Comparison of ENCODE assay signal across 9 cellular contexts in the genomic region with DNA sequence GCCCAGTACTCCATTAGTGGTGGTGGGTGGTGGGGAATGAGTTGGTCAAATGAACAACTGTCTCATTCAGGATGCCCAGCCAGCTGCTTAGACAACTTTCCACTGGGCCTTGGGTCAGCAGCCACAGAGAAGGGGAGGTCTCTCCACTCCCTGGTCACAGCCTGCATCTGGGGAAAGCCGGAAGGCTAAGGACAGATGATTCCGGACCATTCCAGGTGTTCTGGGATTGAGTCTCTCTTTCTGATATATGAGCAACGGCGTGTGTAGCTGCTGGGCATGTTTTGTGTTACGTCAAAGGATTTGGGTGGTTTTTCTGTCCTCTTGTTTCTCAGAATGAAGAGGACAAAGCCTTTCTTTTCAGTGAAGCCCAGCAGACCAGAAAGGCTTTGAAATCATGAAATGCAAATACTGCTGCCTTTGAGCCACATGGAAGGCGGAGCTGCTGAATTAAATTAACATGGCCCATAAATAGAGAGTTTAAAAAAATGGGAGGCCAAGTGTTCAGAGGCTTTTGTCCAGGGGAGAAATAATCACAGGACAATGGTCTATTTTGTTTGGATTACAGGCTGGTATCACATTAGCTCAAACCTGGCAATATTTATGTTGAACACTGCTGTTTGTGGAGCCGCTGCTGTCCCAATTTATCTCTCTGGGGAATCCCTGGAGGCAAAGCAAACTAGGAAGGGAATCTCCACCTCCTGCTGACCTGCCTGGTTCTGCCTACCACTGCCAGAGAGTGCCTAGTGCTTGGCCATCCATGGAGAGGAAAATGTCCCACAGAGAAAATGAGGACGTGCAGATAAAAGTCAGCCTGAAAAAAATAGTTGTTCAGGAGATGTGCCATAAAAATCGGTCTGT.
DNase-seq lines count a peak whose midpoint lies in the region; ATAC-seq, FAIRE-seq and TF ChIP-seq lines count a peak whose summit lies in the region.
"Had no signal": no experiment of that assay in that cellular context is flagged by ENCODE, and none has a peak within 500 bp of the region (broad histone marks: within the 10 kb centered on the region; RNA-seq: fewer than 3 reads in every experiment).

No MANE protein-coding gene starts in this region.

- H3K27me3 ChIP-seq in BLaER1 (no peaks in the 10 kb centered on the region), GM12878 (replicated peaks in 1 of 2; ENCODE audit: control insufficient read depth in 2 of 2, insufficient read depth in 2 of 2, low read length in 1 of 2) (no peaks in the 10 kb centered on the region), tibial nerve (no peaks in the 10 kb centered on the region), lower lobe of right lung (ENCODE audit: low read depth) (no peaks in the 10 kb centered on the region), esophagus squamous epithelium (peaks cover 0 to 54% (median 0%) of the 10 kb centered on the region in 4 donors), WERI-Rb-1 (ENCODE audit: insufficient read depth, low read depth, severe bottlenecking) (peaks cover 31% of the 10 kb centered on the region)

- in situ Hi-C loops in GM12878 (cut with MboI) = no loop called here

- no peaks in the 10 kb centered on the region for H3K79me2 ChIP-seq in GM12878 (ENCODE audit: control insufficient read depth, insufficient read depth, low read length)

- H4K20me1 ChIP-seq in BLaER1 (no peaks in the 10 kb centered on the region), GM12878 (ENCODE audit: control insufficient read depth, insufficient read depth) (no peaks in the 10 kb centered on the region)

- POLR2A ChIA-PET in GM12878 (lab: Charles Lee) = interaction anchor here (0.6 to 1.3 kb wide), 4 partner anchors 10 to 1198 kb away, joined by 3 to 4 read pairs (median 3); no protein-coding TSS in a partner anchor

- BruUV-seq in GM12878 (replicated peaks; lab: Mats Ljungman, UMichigan) = no TSS peak

- no peaks in the 10 kb centered on the region for H3K36me3 ChIP-seq in BLaER1
- H3K36me3 ChIP-seq in GM12878 (ENCODE audit: control insufficient read depth in 2 of 2, insufficient read depth in 2 of 2, low read length in 1 of 2) = no peaks in the 10 kb centered on the region
- H3K36me3 ChIP-seq in tibial nerve = no peaks in the 10 kb centered on the region
- no peaks in the 10 kb centered on the region for H3K36me3 ChIP-seq in lower lobe of right lung
- H3K36me3 ChIP-seq in esophagus squamous epithelium = no peaks in the 10 kb centered on the region
- H3K36me3 ChIP-seq in WERI-Rb-1 = no peaks in the 10 kb centered on the region

- H3K4me1 ChIP-seq in BLaER1 (peaks cover 21% of the 10 kb centered on the region), GM12878 (ENCODE audit: control insufficient read depth, insufficient read depth, low read length) (peaks cover 23% of the 10 kb centered on the region), tibial nerve (peaks cover 0 to 12% (median 0%) of the 10 kb centered on the region in 4 donors), lower lobe of right lung (no peaks in the 10 kb centered on the region), esophagus squamous epithelium (no peaks in the 10 kb centered on the region)

- TF ChIP-seq POLR2A in GM12878 (IDR thresholded peaks at IDR 0.05; ENCODE audit: low read depth, low read length) (no peak), tibial nerve (IDR thresholded peaks at IDR 0.05) (no peak), esophagus squamous epithelium (IDR thresholded peaks at IDR 0.05) (no peak)

- peak; percentile 96 for FAIRE-seq in GM12878 (lab: Jason Lieb, UNC)

- peak; percentile 77 for ATAC-seq in GM19395 (IDR thresholded peaks at IDR 0.05; ENCODE audit: unreplicated experiment)
- peak; percentile 82 for ATAC-seq in HG03103 (IDR thresholded peaks at IDR 0.05; ENCODE audit: low read depth, unreplicated experiment)
- peak; percentile 95 for ATAC-seq in GM12878
- no peak for ATAC-seq in lower lobe of right lung

- H3K27ac ChIP-seq in BLaER1 (no peak overlapping the region), GM12878 (ENCODE audit: control insufficient read depth, insufficient read depth) (peak overlapping the region; percentile 56), tibial nerve (peak overlapping the region in 1 of 4 donors; percentile 40), lower lobe of right lung (no peak overlapping the region), esophagus squamous epithelium (peak overlapping the region in 1 of 4 donors; percentile 28), WERI-Rb-1 (no peak overlapping the region)
- H3K27ac ChIP-seq: SK-N-MC had no signal

- TF ChIP-seq RAD21 in GM12878 (IDR thresholded peaks at IDR 0.05; ENCODE audit: insufficient read depth, low read depth, low read length) = no peak

- peak; percentile 76 for DNase-seq in GM12878 (ENCODE audit: low read depth, low spot score)
- DNase-seq in tibial nerve (ENCODE audit: low spot score in 2 of 2) = no peak
- DNase-seq in lower lobe of right lung = no peak
- no peak for DNase-seq in esophagus squamous epithelium (lab: John Stamatoyannopoulos, UW)
- no peak for DNase-seq in WERI-Rb-1

- RAD21 ChIA-PET in GM12878 (lab: Charles Lee; ENCODE audit: unreplicated experiment) = interaction anchor here (0.6 to 2.7 kb wide), 11 partner anchors 13 to 404 kb away, joined by 3 to 12 read pairs (median 3); no protein-coding TSS in a partner anchor

- intact Hi-C loops in GM12878 (cut with micrococcal nuclease; ENCODE audit: unreplicated experiment) = loop anchor here (2.0 kb wide), 1 partner anchor 32 kb away; no protein-coding TSS in a partner anchor
- intact Hi-C loops in lower lobe of right lung (cut with DNase I) = no loop called here
- intact Hi-C loops in esophagus squamous epithelium (cut with DNase I) = no loop called here

- peak in 1 of 2 experiments; percentile 75; a peak in 2 of 4 replicates for TF ChIP-seq EP300 in GM12878 (IDR thresholded peaks at IDR 0.05; ENCODE audit: borderline replicate concordance in 1 of 2, control insufficient read depth in 1 of 2, low read depth in 2 of 2, low read length in 2 of 2)
- no peak for TF ChIP-seq EP300 in tibial nerve (IDR thresholded peaks at IDR 0.05)

- WGBS in GM12878 (ENCODE audit: insufficient coverage, insufficient replicate concordance, low lambda C conversion rate, missing lambda C conversion rate) = under 1% methylated on average over 9 of the region's 9 CpGs
- WGBS in tibial nerve, 2 donors = 45% methylated on average over 9 of the region's 9 CpGs
- 41 to 46% methylated on average over 5 to 8 of the region's 9 CpGs for WGBS in esophagus squamous epithelium, 2 donors

- H3K4me3 ChIP-seq in BLaER1 (no peak overlapping the region), GM12878 (no peak overlapping the region; the same call in 1 of the 2 replicates), tibial nerve (no peak overlapping the region), lower lobe of right lung (no peak overlapping the region), esophagus squamous epithelium (no peak overlapping the region), WERI-Rb-1 (ENCODE audit: low read depth, low read length) (no peak overlapping the region)
- H3K4me3 ChIP-seq: SK-N-MC had no signal

- H3K9ac ChIP-seq in BLaER1 = no peak overlapping the region
- H3K9ac ChIP-seq in GM12878 (ENCODE audit: control insufficient read depth, insufficient read depth, low read length) = 0 out of 2 replicates have a peak overlapping the region, but pooled peaks have one; percentile 24

- SMC1A ChIA-PET in GM12878 (lab: Charles Lee; ENCODE audit: uncharacterized antibody, unreplicated experiment) = interaction anchor here (0.6 to 5.1 kb wide), 13 partner anchors 9 to 170 kb away, joined by 3 to 39 read pairs (median 4); no protein-coding TSS in a partner anchor

- peak overlapping the region; percentile 67 for H2AFZ ChIP-seq in GM12878 (ENCODE audit: control insufficient read depth, low read depth, low read length)

- TF ChIP-seq CTCF in GM12878 (IDR thresholded peaks at IDR 0.05 in 2 of 3, conservative IDR thresholded peaks at IDR 0.05 in 1 of 3; ENCODE audit: control insufficient read depth in 2 of 3, extremely low read depth in 1 of 3, insufficient read depth in 1 of 3, low read depth in 3 of 3, low read length in 3 of 3) (0 out of 6 replicates have a peak, but pooled peaks of 1 of the 3 experiments have one; percentile 2), tibial nerve (IDR thresholded peaks at IDR 0.05) (no peak), lower lobe of right lung (IDR thresholded peaks at IDR 0.05) (no peak), esophagus squamous epithelium (IDR thresholded peaks at IDR 0.05) (no peak), WERI-Rb-1 (IDR thresholded peaks at IDR 0.05; ENCODE audit: low read depth, low read length) (no peak)

- H3K4me2 ChIP-seq in BLaER1 = peak overlapping the region; percentile 44
- H3K4me2 ChIP-seq in GM12878 (ENCODE audit: control insufficient read depth, insufficient read depth) = peak overlapping the region; percentile 74

- H3K9me3 ChIP-seq in BLaER1 = no peaks in the 10 kb centered on the region
- H3K9me3 ChIP-seq in GM12878 (replicated peaks; ENCODE audit: control insufficient read depth, insufficient read depth, low read length) = no peaks in the 10 kb centered on the region
- H3K9me3 ChIP-seq in tibial nerve = no peaks in the 10 kb centered on the region
- H3K9me3 ChIP-seq in lower lobe of right lung = no peaks in the 10 kb centered on the region
- H3K9me3 ChIP-seq in esophagus squamous epithelium = no peaks in the 10 kb centered on the region
- no peaks in the 10 kb centered on the region for H3K9me3 ChIP-seq in WERI-Rb-1 (ENCODE audit: severe bottlenecking)

- CTCF ChIA-PET in GM12878 (lab: Yijun Ruan, JAX) = interaction anchor here (1.2 to 1.4 kb wide), 2 partner anchors 13 to 152 kb away, joined by 4 read pairs; no protein-coding TSS in a partner anchor

TF ChIP-seq in GM12878, 131 proteins besides CTCF, POLR2A, EP300 and RAD21 (continues in another document):
- TF ChIP-seq JUNB (IDR thresholded peaks at IDR 0.05) = peak; percentile 54
- TF ChIP-seq LARP7 (IDR thresholded peaks at IDR 0.05) = no peak
- TF ChIP-seq NFIC (IDR thresholded peaks at IDR 0.05; ENCODE audit: low read depth, low read length) = peak; percentile 49; the same call in 1 of the 2 replicates
- TF ChIP-seq, protein P1, sequence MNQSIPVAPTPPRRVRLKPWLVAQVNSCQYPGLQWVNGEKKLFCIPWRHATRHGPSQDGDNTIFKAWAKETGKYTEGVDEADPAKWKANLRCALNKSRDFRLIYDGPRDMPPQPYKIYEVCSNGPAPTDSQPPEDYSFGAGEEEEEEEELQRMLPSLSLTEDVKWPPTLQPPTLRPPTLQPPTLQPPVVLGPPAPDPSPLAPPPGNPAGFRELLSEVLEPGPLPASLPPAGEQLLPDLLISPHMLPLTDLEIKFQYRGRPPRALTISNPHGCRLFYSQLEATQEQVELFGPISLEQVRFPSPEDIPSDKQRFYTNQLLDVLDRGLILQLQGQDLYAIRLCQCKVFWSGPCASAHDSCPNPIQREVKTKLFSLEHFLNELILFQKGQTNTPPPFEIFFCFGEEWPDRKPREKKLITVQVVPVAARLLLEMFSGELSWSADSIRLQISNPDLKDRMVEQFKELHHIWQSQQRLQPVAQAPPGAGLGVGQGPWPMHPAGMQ (IDR thresholded peaks at IDR 0.05; ENCODE audit: borderline replicate concordance) = no peak

Comparison
In these comparisons a context has a peak if more than half of its experiments do, and no peak if none do; other contexts are left out.
1. ATAC-seq: peak in GM19395 (single experiment), HG03103 (single experiment) and GM12878 (single experiment); none in lower lobe of right lung (0 of 2).